8 cellular contexts compared by ENCODE assay signal in genomic region chr11:34653851-34654490, GRCh38. TPM values are rescaled to one million over a fixed set of nuclear protein-coding genes. Genes with fewer than 3 reads are reported as not detected.
DNase-seq lines count a peak whose midpoint lies in the region; ATAC-seq and TF ChIP-seq lines count a peak whose summit lies in the region.

No MANE protein-coding gene starts in this region.

- H3K27me3 ChIP-seq in HCT116 (ENCODE audit: insufficient read depth, low read length) (no peaks in the 10 kb centered on the region), adipocyte (replicated peaks; ENCODE audit: control insufficient read depth, insufficient read depth, low read length) (no peaks in the 10 kb centered on the region), H9 (ENCODE audit: insufficient read depth, low read length) (no peaks in the 10 kb centered on the region)

- H2BK15ac ChIP-seq in H9 (ENCODE audit: low read depth, low read length), result no peak overlapping the region

- peak overlapping the region; percentile 57 for H3K9ac ChIP-seq in HCT116 (ENCODE audit: low read length)
- peak overlapping the region; percentile 40 for H3K9ac ChIP-seq in adipocyte (ENCODE audit: low read length)
- H3K9ac ChIP-seq in H9 (ENCODE audit: extremely low read depth, insufficient read length, low read length), result no peak overlapping the region

- H3K4me3 Mint-ChIP-seq in H9, result no peak overlapping the region

- RAD21 ChIA-PET in HCT116 (lab: Charles Lee; ENCODE audit: low non-redundant PET in 1 of 2, low total read pairs in 2 of 2, uncharacterized antibody in 2 of 2, unreplicated experiment in 2 of 2), result interaction anchor here (0.5 to 2.8 kb wide), 6 partner anchors 17 to 244 kb away, joined by 3 to 10 read pairs (median 4); no protein-coding TSS in a partner anchor

- H2AK5ac ChIP-seq in H9 (ENCODE audit: insufficient read length, low read length), result no peak overlapping the region

- H4K91ac ChIP-seq in H9 (ENCODE audit: insufficient read length, low read depth, low read length), result no peak overlapping the region

- peaks cover 53 to 58% of the 10 kb centered on the region in 2 experiments for H3K4me1 Mint-ChIP-seq in H9

- POLR2A ChIA-PET in HCT116 (lab: Charles Lee), result interaction anchor here (0.8 to 2.8 kb wide), 11 partner anchors 10 to 68 kb away, joined by 3 to 12 read pairs (median 3); partner anchors contain the start of gene EHF

- peaks cover 35 to 75% of the 10 kb centered on the region in 2 experiments for H3K4me1 ChIP-seq in HCT116 (ENCODE audit: control insufficient read depth in 1 of 2, insufficient read depth in 2 of 2, low read length in 2 of 2)
- H3K4me1 ChIP-seq in adipocyte (ENCODE audit: control insufficient read depth, insufficient read depth, low read length), result peaks cover 42% of the 10 kb centered on the region
- H3K4me1 ChIP-seq in H9 (ENCODE audit: insufficient read depth, low read length), result peaks cover 7% of the 10 kb centered on the region

- H3K14ac ChIP-seq in H9 (ENCODE audit: insufficient read depth, low read length), result no peak overlapping the region; the same call in 1 of the 2 replicates

- H4K8ac ChIP-seq in H9 (replicated peaks; ENCODE audit: insufficient read length, low read depth, low read length), result no peak overlapping the region

- no peak overlapping the region for H3K4ac ChIP-seq in H9 (ENCODE audit: low read depth, low read length)

- H4K20me1 ChIP-seq in HCT116 (ENCODE audit: insufficient read depth), result no peaks in the 10 kb centered on the region
- H4K20me1 ChIP-seq in H9 (ENCODE audit: control insufficient read depth, insufficient read depth, insufficient read length), result no peaks in the 10 kb centered on the region

- peaks cover 1% of the 10 kb centered on the region; the same call in 1 of the 2 replicates for H3K27me3 Mint-ChIP-seq in H9 (ENCODE audit: low read depth)

- H3K9me2 ChIP-seq in HCT116 (ENCODE audit: insufficient read depth), result no peaks in the 10 kb centered on the region

- no peak overlapping the region for H2BK120ac ChIP-seq in H9 (ENCODE audit: low read depth, low read length, poor library complexity, severe bottlenecking)

- no peak overlapping the region for H4K5ac ChIP-seq in H9 (ENCODE audit: insufficient read length, low read depth, low read length)

- no TSS peak for BruUV-seq in HCT116 (replicated peaks; lab: Mats Ljungman, UMichigan)

- no peak overlapping the region for H2BK5ac ChIP-seq in H9 (ENCODE audit: insufficient read length, low read length)

- H3K79me2 ChIP-seq in HCT116 (ENCODE audit: insufficient read depth, low read length) (no peaks in the 10 kb centered on the region), H9 (ENCODE audit: insufficient read depth, low read length) (no peaks in the 10 kb centered on the region)

- H3K23me2 ChIP-seq in H9 (ENCODE audit: insufficient read length, low read depth, low read length, poor library complexity, severe bottlenecking), result no peaks in the 10 kb centered on the region

- peak; percentile 75 for TF ChIP-seq RAD21 in HCT116 (IDR thresholded peaks at IDR 0.05; ENCODE audit: low read depth)

- TF ChIP-seq CTCF in 22Rv1 (IDR thresholded peaks at IDR 0.05) (0 out of 2 replicates have a peak, but pooled peaks have one; percentile 9), HCT116 (IDR thresholded peaks at IDR 0.05 in 2 of 3, conservative IDR thresholded peaks at IDR 0.05 in 1 of 3; ENCODE audit: borderline replicate concordance in 1 of 3, insufficient read depth in 1 of 3, low read depth in 2 of 3, low read length in 2 of 3) (peak in 1 of 3 experiments; percentile 8; a peak in 2 of 6 replicates), H9 (conservative IDR thresholded peaks at IDR 0.05) (no peak)

- H3K9me3 ChIP-seq in HCT116 (ENCODE audit: control insufficient read depth in 1 of 2, insufficient read depth in 1 of 2, low read depth in 1 of 2, low read length in 2 of 2) (no peaks in the 10 kb centered on the region), adipocyte (ENCODE audit: control insufficient read depth, low read length) (no peaks in the 10 kb centered on the region), H9 (ENCODE audit: control insufficient read depth, low read depth, low read length) (no peaks in the 10 kb centered on the region)

- no peak overlapping the region for H3K56ac ChIP-seq in H9 (ENCODE audit: insufficient read length, low read depth, low read length)

- intact Hi-C loops in HCT116 (cut with micrococcal nuclease), result loop anchor here (2.0 to 10.0 kb wide), 3 partner anchors 27 to 241 kb away; no protein-coding TSS in a partner anchor

- H3K9me3 Mint-ChIP-seq in H9, result no peaks in the 10 kb centered on the region; a peak in 1 of 5 replicates

- no peak overlapping the region for H2BK12ac ChIP-seq in H9 (ENCODE audit: insufficient read length, low read depth, low read length)

- CTCF ChIA-PET in HCT116 (lab: Charles Lee), result interaction anchor here (0.8 to 2.2 kb wide), 5 partner anchors 8 to 67 kb away, joined by 3 to 10 read pairs (median 3); no protein-coding TSS in a partner anchor

- no peak overlapping the region for H2BK20ac ChIP-seq in H9 (ENCODE audit: low read depth, low read length, poor library complexity, severe bottlenecking)

- H3K4me2 ChIP-seq in HCT116 (ENCODE audit: low read length) (peak overlapping the region; percentile 60), H9 (ENCODE audit: insufficient read depth, insufficient read length, low read length) (no peak overlapping the region)

- peak overlapping the region in 1 of 3 experiments; percentile 83; a peak in 3 of 7 replicates for H3K27ac Mint-ChIP-seq in H9

- TF ChIP-seq POLR2A in HCT116 (IDR thresholded peaks at IDR 0.05; ENCODE audit: borderline replicate concordance, extremely low read depth, insufficient read depth, insufficient read length), result no peak

- peak overlapping the region in 1 of 2 experiments; percentile 12; a peak in 1 of 4 replicates for H3K4me3 ChIP-seq in HCT116 (replicated peaks in 1 of 2; ENCODE audit: low read depth in 1 of 2, low read length in 2 of 2)
- H3K4me3 ChIP-seq in adipocyte (ENCODE audit: low read length), result no peak overlapping the region

- no peak overlapping the region for H3K23ac ChIP-seq in H9 (ENCODE audit: insufficient read length, low read depth, low read length)

- H3K79me1 ChIP-seq in H9 (ENCODE audit: insufficient read depth, low read depth, low read length, poor library complexity, severe bottlenecking), result no peaks in the 10 kb centered on the region

- H3T11ph ChIP-seq in H9 (ENCODE audit: low read length), result no peak overlapping the region

- H3K36me3 ChIP-seq in HCT116 (ENCODE audit: control insufficient read depth in 1 of 2, insufficient read depth in 2 of 2, low read length in 2 of 2), result peaks cover 0 to 29% of the 10 kb centered on the region in 2 experiments; a peak in 1 of 4 replicates
- H3K36me3 ChIP-seq in adipocyte (ENCODE audit: control insufficient read depth, insufficient read depth, low read length, severe bottlenecking), result no peaks in the 10 kb centered on the region

- H3K36me3 Mint-ChIP-seq in H9 (ENCODE audit: insufficient read depth in 1 of 3, low read depth in 3 of 3), result no peaks in the 10 kb centered on the region; a peak in 2 of 7 replicates

- ATAC-seq in HCT116, result peak; percentile 92
- no peak for ATAC-seq in GM19351 (IDR thresholded peaks at IDR 0.05; ENCODE audit: unreplicated experiment)
- no peak for ATAC-seq in GM21526 (IDR thresholded peaks at IDR 0.05; ENCODE audit: low FRiP score, unreplicated experiment)

- H3K27ac ChIP-seq in 22Rv1, result peak overlapping the region; percentile 80
- H3K27ac ChIP-seq in HCT116 (ENCODE audit: low read depth, low read length), result peak overlapping the region; percentile 50
- no peak overlapping the region for H3K27ac ChIP-seq in H9 (ENCODE audit: insufficient read length, low read depth, low read length)

- DNase-seq in HCT116 (ENCODE audit: low read depth, low spot score) (peak; percentile 93), adipocyte (ENCODE audit: low read depth) (peak; percentile 94), kidney tubule cell (ENCODE audit: low spot score) (peak; percentile 98), COR-L47 (lab: John Stamatoyannopoulos, UW) (no peak), H9 (no peak)

- H2AFZ ChIP-seq in HCT116 (ENCODE audit: low read depth, low read length, poor library complexity, severe bottlenecking), result no peak overlapping the region
- H2AFZ ChIP-seq in H9 (ENCODE audit: low read length), result no peak overlapping the region

- no CpG with 5 or more reads among the region's 12 CpGs for WGBS in H9 (ENCODE audit: extremely low coverage, insufficient read length, low lambda C conversion rate)

- H3K18ac ChIP-seq in H9 (ENCODE audit: insufficient read length, low read depth, low read length), result no peak overlapping the region

TF ChIP-seq in HCT116, 20 proteins besides CTCF, POLR2A, EP300 and RAD21 (continues in another document):
- TF ChIP-seq POLR2AphosphoS5 (IDR thresholded peaks at IDR 0.05; ENCODE audit: low read depth, low read length) (peak; percentile 51; the same call in 1 of the 2 replicates), EZH2 (IDR thresholded peaks at IDR 0.05) (no peak), YY1 (IDR thresholded peaks at IDR 0.05; ENCODE audit: extremely low read depth, insufficient replicate concordance, low read depth, low read length) (no peak), JUND (IDR thresholded peaks at IDR 0.05) (peak; percentile 78), MAX (IDR thresholded peaks at IDR 0.05) (peak; percentile 86), SP1 (IDR thresholded peaks at IDR 0.05; ENCODE audit: low read depth) (peak; percentile 83), TCF7L2 (IDR thresholded peaks at IDR 0.05; ENCODE audit: borderline replicate concordance, extremely low read depth, insufficient read depth, insufficient read length) (peak; percentile 33), CEBPB (IDR thresholded peaks at IDR 0.05; ENCODE audit: low read depth) (peak; percentile 95), ZNF274 (IDR thresholded peaks at IDR 0.05; ENCODE audit: low read depth, low read length) (no peak), EZH2phosphoT487 (IDR thresholded peaks at IDR 0.05; ENCODE audit: borderline replicate concordance) (no peak), CBX3 (IDR thresholded peaks at IDR 0.05; ENCODE audit: low read depth) (peak; percentile 82), SRF (IDR thresholded peaks at IDR 0.05; ENCODE audit: low read depth) (peak; percentile 13; the same call in 1 of the 2 replicates), EGR1 (IDR thresholded peaks at IDR 0.05; ENCODE audit: low read depth) (no peak), SIN3A (IDR thresholded peaks at IDR 0.05; ENCODE audit: low read depth) (peak; percentile 66; the same call in 1 of the 2 replicates)

RNA-seq across cellular contexts. Expression of gene EHF, which starts 33.1 kb away (rescaled TPM):
- 51.5 TPM for total RNA-seq in HCT116 (2021; ENCODE audit: unreplicated experiment)
- 58.5 and 60.4 TPM in 2 replicates for polyA plus RNA-seq in HCT116 (2012)
- total RNA-seq in H9 (2021), result not detected in 2 replicates

Comparison
In these comparisons a context has a peak if more than half of its experiments do, and no peak if none do; other contexts are left out.
1. DNase-seq: peak in HCT116 (single experiment), adipocyte (single experiment) and kidney tubule cell (single experiment); none in COR-L47 (single experiment) and H9 (single experiment).
2. RNA of gene EHF, which starts 33.1 kb away (total RNA-seq): 51.5 TPM in HCT116 (single experiment); not detected in H9; every median in the first group is over 10 times any median in the second.